ENCODE assay signal across 11 cellular contexts in the genomic region with DNA sequence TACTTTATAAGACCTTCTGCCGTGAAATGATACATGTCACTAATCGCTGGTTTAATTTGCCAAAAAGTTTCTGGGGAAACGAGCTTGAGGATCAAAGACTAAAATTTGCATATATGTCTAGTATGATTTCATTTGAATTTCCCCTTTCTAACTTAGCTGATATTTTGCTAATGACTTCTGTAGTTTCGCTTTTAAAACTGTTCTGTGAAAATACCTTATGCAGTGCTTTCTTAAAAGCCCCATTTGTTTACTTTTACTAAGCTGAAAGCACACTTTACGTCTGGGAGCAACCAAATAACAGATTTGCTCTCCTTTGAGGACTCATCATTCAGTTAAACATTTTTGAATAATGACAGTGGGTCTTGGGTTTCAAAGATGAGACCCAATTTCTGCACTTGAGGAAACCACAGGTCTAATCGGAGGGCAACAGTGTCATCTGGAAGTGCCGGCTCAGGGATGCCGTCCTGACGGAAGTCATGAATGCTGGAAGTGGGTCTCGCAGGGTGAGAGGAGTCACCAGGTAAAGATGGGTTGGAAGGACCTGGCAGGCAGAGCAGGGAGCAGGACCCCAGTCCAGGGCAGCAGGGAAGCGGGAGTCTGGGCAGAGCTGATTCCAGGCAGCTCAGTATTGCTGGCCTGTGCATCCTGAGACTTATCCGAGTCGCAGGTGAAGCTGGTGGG. TPM values are rescaled to one million over a fixed set of nuclear protein-coding genes. Genes with fewer than 3 reads are reported as not detected.
DNase-seq lines count a peak whose midpoint lies in the region; ATAC-seq, FAIRE-seq and TF ChIP-seq lines count a peak whose summit lies in the region.
"Had no signal": no experiment of that assay in that cellular context is flagged by ENCODE, and none has a peak within 500 bp of the region (broad histone marks: within the 10 kb centered on the region; RNA-seq: fewer than 3 reads in every experiment).

No MANE protein-coding gene starts in this region.

- peak overlapping the region; percentile 79 for H3K4me3 Mint-ChIP-seq in CD8-positive, alpha-beta T cell
- H3K4me3 Mint-ChIP-seq in endothelial cell (ENCODE audit: unreplicated experiment), result no peak overlapping the region
- H3K4me3 Mint-ChIP-seq: T-helper 1 cell treated with Interleukin-12 subunit alpha and Interleukin-12 subunit beta and Interleukin-4 antibody, amounts not matched to agents 30 μg/mL and 1 μg/mL, for 36 hours had no signal

- peak; percentile 88 for FAIRE-seq in GM19239 (lab: Jason Lieb, UNC)

- WGBS in body of pancreas, 2 donors, result 76 to 85% methylated on average over 13 of the region's 13 CpGs

- H3K9me3 Mint-ChIP-seq in CD8-positive, alpha-beta T cell, result no peaks in the 10 kb centered on the region
- no peaks in the 10 kb centered on the region for H3K9me3 Mint-ChIP-seq in endothelial cell (ENCODE audit: unreplicated experiment)
- H3K9me3 Mint-ChIP-seq: T-helper 1 cell treated with Interleukin-12 subunit alpha and Interleukin-12 subunit beta and Interleukin-4 antibody, amounts not matched to agents 30 μg/mL and 1 μg/mL, for 36 hours had no signal

- no peaks in the 10 kb centered on the region for H3K27me3 ChIP-seq in CD8-positive, alpha-beta T cell (ENCODE audit: insufficient read depth, low read length)
- H3K27me3 ChIP-seq in body of pancreas, result no peaks in the 10 kb centered on the region

- no peak for TF ChIP-seq POLR2A in body of pancreas (IDR thresholded peaks at IDR 0.05)

- POLR2A ChIA-PET in CD8-positive, alpha-beta T cell (lab: Charles Lee), result no interaction called here

- peak overlapping the region; percentile 87 for H3K27ac Mint-ChIP-seq in CD8-positive, alpha-beta T cell
- H3K27ac Mint-ChIP-seq in endothelial cell (ENCODE audit: unreplicated experiment), result peak overlapping the region; percentile 74
- H3K27ac Mint-ChIP-seq: T-helper 1 cell treated with Interleukin-12 subunit alpha and Interleukin-12 subunit beta and Interleukin-4 antibody, amounts not matched to agents 30 μg/mL and 1 μg/mL, for 36 hours had no signal

- peaks cover 4% of the 10 kb centered on the region for H3K27me3 Mint-ChIP-seq in CD8-positive, alpha-beta T cell (ENCODE audit: low read depth)
- H3K27me3 Mint-ChIP-seq in endothelial cell (ENCODE audit: unreplicated experiment), result peaks cover 3% of the 10 kb centered on the region

- no peak for TF ChIP-seq CTCF in CD8-positive, alpha-beta T cell (IDR thresholded peaks at IDR 0.05)
- TF ChIP-seq CTCF in endothelial cell (IDR thresholded peaks at IDR 0.05; ENCODE audit: unreplicated experiment) (no peak), body of pancreas (IDR thresholded peaks at IDR 0.05) (no peak)

- no peaks in the 10 kb centered on the region for H3K36me3 ChIP-seq in CD8-positive, alpha-beta T cell (ENCODE audit: insufficient read depth, low read length)
- no peaks in the 10 kb centered on the region for H3K36me3 ChIP-seq in body of pancreas (replicated peaks in 1 of 2; ENCODE audit: insufficient read depth in 1 of 2, low read depth in 2 of 2)

- no peaks in the 10 kb centered on the region for H3K4me1 ChIP-seq in CD8-positive, alpha-beta T cell (ENCODE audit: insufficient read depth, low read length)
- H3K4me1 ChIP-seq in body of pancreas, result peaks cover 5% of the 10 kb centered on the region

- H3K4me3 ChIP-seq in CD8-positive, alpha-beta T cell (ENCODE audit: low read depth, low read length), result no peak overlapping the region
- no peak overlapping the region for H3K4me3 ChIP-seq in body of pancreas

- intact Hi-C loops in CD8-positive, alpha-beta T cell (cut with DNase I, micrococcal nuclease), result no loop called here
- intact Hi-C loops in left cardiac atrium (cut with DNase I) (no loop called here), body of pancreas (cut with DNase I) (no loop called here)

- peak; percentile 54 for ATAC-seq in CD8-positive, alpha-beta T cell
- ATAC-seq in HG03342 (IDR thresholded peaks at IDR 0.05; ENCODE audit: unreplicated experiment) (peak; percentile 41), left cardiac atrium (no peak), body of pancreas (no peak)

- DNase-seq in CD8-positive, alpha-beta T cell, result no peak
- DNase-seq in GM19239 (ENCODE audit: insufficient read length, low spot score), result no peak
- DNase-seq in endothelial cell (ENCODE audit: low spot score), result no peak
- DNase-seq in left cardiac atrium, result no peak
- DNase-seq in body of pancreas, result no peak
- DNase-seq in OCI-M1 (lab: John Stamatoyannopoulos, UW), result no peak
- no peak for DNase-seq in HUDEP-2 (lab: John Stamatoyannopoulos, UW; ENCODE audit: unreplicated experiment in 76 of 76)
- DNase-seq: DND-41, KBM-7 had no signal

- no peaks in the 10 kb centered on the region for H3K36me3 Mint-ChIP-seq in CD8-positive, alpha-beta T cell
- H3K36me3 Mint-ChIP-seq in endothelial cell (ENCODE audit: low read depth, unreplicated experiment), result peaks cover 22% of the 10 kb centered on the region

- no peaks in the 10 kb centered on the region for H3K9me3 ChIP-seq in CD8-positive, alpha-beta T cell (ENCODE audit: low read length)
- H3K9me3 ChIP-seq in body of pancreas, result no peaks in the 10 kb centered on the region

- CTCF ChIA-PET in CD8-positive, alpha-beta T cell (lab: Charles Lee), result interaction anchor here (0.9 kb wide), 1 partner anchor 29 kb away, joined by 3 read pairs; no protein-coding TSS in a partner anchor

- H3K4me1 Mint-ChIP-seq in CD8-positive, alpha-beta T cell (ENCODE audit: low read depth), result peaks cover 27% of the 10 kb centered on the region
- peaks cover 83% of the 10 kb centered on the region for H3K4me1 Mint-ChIP-seq in endothelial cell (ENCODE audit: unreplicated experiment)

- H3K27ac ChIP-seq in CD8-positive, alpha-beta T cell (ENCODE audit: low read depth, low read length), result no peak overlapping the region
- no peak overlapping the region for H3K27ac ChIP-seq in body of pancreas

RNA-seq across cellular contexts. Expression of a gene that starts 33.2 kb away (rescaled TPM):
- total RNA-seq in CD8-positive, alpha-beta T cell, result 1 to 10 TPM; 2.0 to 3.3 TPM
- 135 TPM for total RNA-seq in endothelial cell (ENCODE audit: unreplicated experiment)
- 10 to 100 TPM in 1 of 2 donors, 1 to 10 TPM in 1; 9.3 to 25.1 TPM for total RNA-seq in left cardiac atrium
- total RNA-seq in body of pancreas, result 10 to 100 TPM in 1 of 2 donors, 1 to 10 TPM in 1; 4.2 to 26.0 TPM

Comparison
In these comparisons a context has a peak if more than half of its experiments do, and no peak if none do; other contexts are left out.
1. ATAC-seq: peak in CD8-positive, alpha-beta T cell (single experiment) and HG03342 (single experiment); none in left cardiac atrium (0 of 2) and body of pancreas (single experiment).